Comparison of ENCODE assay signal across 18 cellular contexts in the genomic region with DNA sequence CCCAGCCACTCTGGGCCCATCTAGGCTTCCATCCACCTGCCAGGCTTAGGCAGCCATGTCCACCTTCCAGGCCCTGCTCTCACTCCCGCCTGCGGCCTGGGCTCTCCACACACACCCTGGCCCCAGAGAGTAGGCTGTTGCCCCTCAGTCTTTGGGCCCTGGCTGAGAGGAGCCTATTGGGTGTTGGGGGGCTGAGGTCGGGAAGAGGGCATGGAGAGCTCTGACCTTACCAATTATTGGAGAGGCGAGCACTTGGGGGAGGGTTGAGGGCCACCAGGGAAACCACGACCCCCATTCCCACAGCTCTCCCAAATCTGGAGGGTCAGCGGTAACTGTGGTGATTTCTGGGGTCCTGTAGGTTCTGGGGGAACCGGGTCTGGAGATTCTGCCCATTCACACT. TPM values are rescaled to one million over a fixed set of nuclear protein-coding genes. Genes with fewer than 3 reads are reported as not detected.
DNase-seq lines count a peak whose midpoint lies in the region; ATAC-seq and TF ChIP-seq lines count a peak whose summit lies in the region.
"Had no signal": no experiment of that assay in that cellular context is flagged by ENCODE, and none has a peak within 500 bp of the region (broad histone marks: within the 10 kb centered on the region; RNA-seq: fewer than 3 reads in every experiment).

No MANE protein-coding gene starts in this region.

- no peaks in the 10 kb centered on the region for H3K36me3 ChIP-seq in lower lobe of right lung
- H3K36me3 ChIP-seq in spleen, result peaks cover 0 to 3% (median 0%) of the 10 kb centered on the region in 6 donors

- H3K4me1 ChIP-seq in lower lobe of right lung, result peaks cover 8% of the 10 kb centered on the region
- peaks cover 0 to 7% (median 0%) of the 10 kb centered on the region in 6 donors for H3K4me1 ChIP-seq in spleen

- CTCF ChIA-PET in activated CD8-positive, alpha-beta T cell treated with anti-CD3 and anti-CD28 coated beads for 36 hours (lab: Charles Lee), result no interaction called here

- TF ChIP-seq CTCF in CD14-positive monocyte (IDR thresholded peaks at IDR 0.05), result no peak
- TF ChIP-seq CTCF in lower lobe of right lung (IDR thresholded peaks at IDR 0.05), result no peak
- no peak for TF ChIP-seq CTCF in spleen (IDR thresholded peaks at IDR 0.05 in 8 of 11, conservative IDR thresholded peaks at IDR 0.05 in 3 of 11)
- TF ChIP-seq CTCF in activated CD8-positive, alpha-beta T cell treated with anti-CD3 and anti-CD28 coated beads for 36 hours (IDR thresholded peaks at IDR 0.05), result no peak

- H3K27me3 Mint-ChIP-seq in CD14-positive monocyte (ENCODE audit: low read depth in 3 of 3), result peaks cover 0 to 5% (median 3%) of the 10 kb centered on the region in 3 donors
- H3K27me3 Mint-ChIP-seq in activated CD8-positive, alpha-beta T cell treated with anti-CD3 and anti-CD28 coated beads for 36 hours, result peaks cover 3% of the 10 kb centered on the region

- ATAC-seq in Right ventricle myocardium superior (ENCODE audit: poor library complexity) (no peak), left cardiac atrium (no peak), lower lobe of right lung (no peak)
- no peak for ATAC-seq in activated CD8-positive, alpha-beta T cell treated with anti-CD3 and anti-CD28 coated beads for 36 hours
- ATAC-seq: K562 had no signal

- no peak for TF ChIP-seq POLR2A in spleen (IDR thresholded peaks at IDR 0.05)

- intact Hi-C loops in Right ventricle myocardium superior (cut with DNase I), result no loop called here
- intact Hi-C loops in left cardiac atrium (cut with DNase I), result no loop called here
- intact Hi-C loops in CD14-positive monocyte (cut with micrococcal nuclease), result no loop called here
- intact Hi-C loops in lower lobe of right lung (cut with DNase I), result no loop called here
- intact Hi-C loops in spleen (cut with DNase I; ENCODE audit: low total_unique reads), result no loop called here
- intact Hi-C loops in activated CD8-positive, alpha-beta T cell treated with anti-CD3 and anti-CD28 coated beads for 36 hours (cut with micrococcal nuclease), result no loop called here

- no peak overlapping the region for H3K27ac Mint-ChIP-seq in CD14-positive monocyte
- H3K27ac Mint-ChIP-seq in activated CD8-positive, alpha-beta T cell treated with anti-CD3 and anti-CD28 coated beads for 36 hours, result no peak overlapping the region
- H3K27ac Mint-ChIP-seq: HFFc6 had no signal

- H3K9me3 ChIP-seq in lower lobe of right lung (peaks cover 3% of the 10 kb centered on the region), spleen (peaks cover 0 to 9% (median 7%) of the 10 kb centered on the region in 8 donors)

- no peak overlapping the region for H3K4me3 Mint-ChIP-seq in CD14-positive monocyte
- H3K4me3 Mint-ChIP-seq in activated CD8-positive, alpha-beta T cell treated with anti-CD3 and anti-CD28 coated beads for 36 hours, result no peak overlapping the region
- H3K4me3 Mint-ChIP-seq: HFFc6 had no signal

- peaks cover 0 to 4% (median 0%) of the 10 kb centered on the region in 7 donors for H3K9me3 Mint-ChIP-seq in CD14-positive monocyte
- H3K9me3 Mint-ChIP-seq in activated CD8-positive, alpha-beta T cell treated with anti-CD3 and anti-CD28 coated beads for 36 hours, result peaks cover 2% of the 10 kb centered on the region

- H3K27ac ChIP-seq in lower lobe of right lung (no peak overlapping the region), spleen (no peak overlapping the region)

- WGBS in spleen, 5 donors, result 78 to 95% (median 86%) methylated on average over 7 of the region's 7 CpGs

- H3K27me3 ChIP-seq in lower lobe of right lung (ENCODE audit: low read depth), result no peaks in the 10 kb centered on the region
- H3K27me3 ChIP-seq in spleen (replicated peaks in 1 of 7), result peaks cover 0 to 60% (median 0%) of the 10 kb centered on the region in 7 donors

- peak; percentile 43 for DNase-seq in Right ventricle myocardium superior
- DNase-seq in left cardiac atrium, result no peak
- DNase-seq in CD14-positive monocyte (ENCODE audit: low spot score), result peak; percentile 41
- DNase-seq in lower lobe of right lung, result peak; percentile 11
- DNase-seq in spleen, result peak; percentile 67
- no peak for DNase-seq in HCEC 1CT
- DNase-seq in activated CD4-positive, alpha-beta T cell treated with anti-CD3 and anti-CD28 coated beads for 4 hours, result no peak
- DNase-seq in activated CD8-positive, alpha-beta T cell treated with anti-CD3 and anti-CD28 coated beads for 36 hours, result no peak
- DNase-seq: DMS79, HFFc6, NCI-H1105, NCI-H2081, NCI-H748 treated with DMSO at 0.1 percent for 48 hours, SHP77 treated with DMSO at 0.1 percent for 48 hours had no signal

- POLR2A ChIA-PET in activated CD8-positive, alpha-beta T cell treated with anti-CD3 and anti-CD28 coated beads for 36 hours (lab: Charles Lee), result no interaction called here

- no peak overlapping the region for H3K4me3 ChIP-seq in lower lobe of right lung
- H3K4me3 ChIP-seq in spleen, result no peak overlapping the region
- H3K4me3 ChIP-seq: BLaER1 treated with 17β-estradiol and CSF1 and Interleukin-3, amounts not matched to agents 10 nM and 100 nM; K562 had no signal

- no peaks in the 10 kb centered on the region for H3K36me3 Mint-ChIP-seq in CD14-positive monocyte
- no peaks in the 10 kb centered on the region for H3K36me3 Mint-ChIP-seq in activated CD8-positive, alpha-beta T cell treated with anti-CD3 and anti-CD28 coated beads for 36 hours (ENCODE audit: low read depth)

- H3K4me1 Mint-ChIP-seq in CD14-positive monocyte, result peaks cover 6% of the 10 kb centered on the region
- no peaks in the 10 kb centered on the region for H3K4me1 Mint-ChIP-seq in activated CD8-positive, alpha-beta T cell treated with anti-CD3 and anti-CD28 coated beads for 36 hours (ENCODE audit: low read depth)

RNA-seq across cellular contexts. Expression of a gene that starts 38.2 kb away (rescaled TPM):
- total RNA-seq in Right ventricle myocardium superior (123 TPM), left cardiac atrium (10 to 100 TPM; 48.5 to 78.2 TPM), lower lobe of right lung (15.5 TPM), spleen (1 to 10 TPM; 1.2 to 5.5 (median 3.1) TPM)
- polyA plus RNA-seq in CD14-positive monocyte (not detected), spleen (1 to 10 TPM in 2 of 3 donors, under 1 TPM in 1; 0.26 to 2.5 (median 1.9) TPM)
- total RNA-seq in activated CD8-positive, alpha-beta T cell treated with anti-CD3 and anti-CD28 coated beads for 36 hours, result under 1 TPM in 1 of 2 experiments, not detected in 1; 0.11 TPM
- total RNA-seq: K562, NCI-H460, OCI-LY7 had no signal

Comparison
In these comparisons a context has a peak if more than half of its experiments do, and no peak if none do; other contexts are left out.
1. DNase-seq: peak in Right ventricle myocardium superior (single experiment), CD14-positive monocyte (single experiment), lower lobe of right lung (single experiment) and spleen (single experiment); none in left cardiac atrium (single experiment), HCEC 1CT (single experiment), activated CD4-positive, alpha-beta T cell treated with anti-CD3 and anti-CD28 coated beads for 4 hours (0 of 2) and activated CD8-positive, alpha-beta T cell treated with anti-CD3 and anti-CD28 coated beads for 36 hours (single experiment).